Comparison of ENCODE assay signal across 15 cellular contexts in genomic region chr18:62128157-62128556, GRCh38. TPM values are rescaled to one million over a fixed set of nuclear protein-coding genes. Genes with fewer than 3 reads are reported as not detected.
DNase-seq lines count a peak whose midpoint lies in the region; ATAC-seq and TF ChIP-seq lines count a peak whose summit lies in the region.
"Had no signal": no experiment of that assay in that cellular context is flagged by ENCODE, and none has a peak within 500 bp of the region (broad histone marks: within the 10 kb centered on the region; RNA-seq: fewer than 3 reads in every experiment).

No MANE protein-coding gene starts in this region.

- ATAC-seq in GM18858 (IDR thresholded peaks at IDR 0.05; ENCODE audit: unreplicated experiment) = no peak
- ATAC-seq in GM18868 (IDR thresholded peaks at IDR 0.05; ENCODE audit: unreplicated experiment) = no peak
- ATAC-seq: activated T-cell treated with anti-CD3 and anti-CD28 coated beads, Interleukin-2, amount 50 U/mL, for 72 hours; body of pancreas; Panc1 had no signal

- CTCF ChIA-PET in BJ (lab: Yijun Ruan, JAX) = interaction anchor here (0.8 to 2.3 kb wide), 6 partner anchors 54 to 548 kb away, joined by 3 to 8 read pairs (median 4); no protein-coding TSS in a partner anchor

- H3K27me3 ChIP-seq in BJ (ENCODE audit: control insufficient read depth, insufficient read depth, low read length) = no peaks in the 10 kb centered on the region
- H3K27me3 ChIP-seq: body of pancreas, right atrium auricular region had no signal

- H3K4me3 ChIP-seq in BJ (ENCODE audit: low read depth, low read length) (no peak overlapping the region), astrocyte of the spinal cord (ENCODE audit: low read depth, low read length) (no peak overlapping the region)
- H3K4me3 ChIP-seq: body of pancreas, right atrium auricular region had no signal

- no peak for TF ChIP-seq CTCF in BJ (IDR thresholded peaks at IDR 0.05; ENCODE audit: insufficient read depth, low read depth, low read length)
- no peak for TF ChIP-seq CTCF in astrocyte of the spinal cord (IDR thresholded peaks at IDR 0.05; ENCODE audit: low read depth, low read length)

- DNase-seq in BJ (ENCODE audit: low read depth) = peak; percentile 37
- DNase-seq in HCEC 1CT = peak; percentile 61
- peak; percentile 58 for DNase-seq in astrocyte of the spinal cord (ENCODE audit: low read depth, low spot score)
- DNase-seq in myocyte (ENCODE audit: low read depth) = peak; percentile 41
- DNase-seq in ecto neural progenitor cell (ENCODE audit: low spot score) = no peak
- no peak for DNase-seq in putamen (ENCODE audit: low spot score)
- DNase-seq: activated CD4-positive, alpha-beta T cell treated with anti-CD3 and anti-CD28 coated beads for 4 hours; activated T-cell treated with anti-CD3 and anti-CD28 coated beads, Interleukin-2, amount 50 U/mL, for 72 hours; body of pancreas; CD4-positive, alpha-beta T cell; NCI-H345 had no signal

- POLR2A ChIA-PET in BJ (lab: Charles Lee) = no interaction called here

- H3K36me3 ChIP-seq in BJ (ENCODE audit: control insufficient read depth, insufficient read depth, low read length) = no peaks in the 10 kb centered on the region
- H3K36me3 ChIP-seq: right atrium auricular region had no signal

- in situ Hi-C loops in astrocyte of the spinal cord (cut with HindIII; ENCODE audit: low sequenced_read_pairs) = no loop called here

RNA-seq across cellular contexts. Expression of gene PIGN, which starts 58.7 kb away (rescaled TPM):
- 12.0 and 31.5 TPM in 2 replicates for polyA plus RNA-seq in BJ (2011; rRNA removed)
- polyA minus RNA-seq in BJ (2011; rRNA and poly(A)+ RNA removed) = 24.1 and 39.7 TPM in 2 replicates
- total RNA-seq in myocyte = 26.3 and 29.3 TPM in 2 replicates
- 13.1 TPM for polyA plus RNA-seq in myocyte (2012)

RNA-seq across cellular contexts. Expression of gene RELCH, which starts 58.9 kb away (rescaled TPM):
- 8.2 and 14.9 TPM in 2 replicates for polyA plus RNA-seq in BJ (2011; rRNA removed)
- 33.9 and 42.8 TPM in 2 replicates for polyA minus RNA-seq in BJ (2011; rRNA and poly(A)+ RNA removed)
- total RNA-seq in myocyte = 21.6 and 25.7 TPM in 2 replicates
- 10.6 TPM for polyA plus RNA-seq in myocyte (2012)

Comparison
In these comparisons a context has a peak if more than half of its experiments do, and no peak if none do; other contexts are left out.
1. DNase-seq: peak in BJ (single experiment), HCEC 1CT (single experiment), astrocyte of the spinal cord (single experiment) and myocyte (single experiment); none in ecto neural progenitor cell (single experiment) and putamen (single experiment).